Comparison of ENCODE assay signal across 9 cellular contexts in the genomic region with DNA sequence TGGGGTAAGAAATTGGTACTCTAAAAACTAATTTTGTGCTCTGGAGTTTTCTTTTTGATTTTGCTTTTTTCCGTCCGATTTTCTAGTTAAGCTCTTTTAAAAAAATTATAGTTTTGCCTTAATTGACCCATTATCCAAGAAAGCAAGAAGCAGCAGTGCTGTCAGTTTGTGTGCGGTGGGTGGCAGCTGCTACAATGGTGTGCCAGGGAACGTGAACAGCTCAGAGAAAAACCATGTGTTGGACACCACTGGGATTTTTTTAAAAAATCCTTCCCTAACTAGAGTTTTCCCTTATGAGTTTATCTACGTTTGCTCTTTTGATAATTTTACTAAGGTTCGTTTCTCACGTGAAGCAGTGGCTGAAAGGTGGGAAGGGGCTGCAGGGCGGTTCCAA. TPM values are rescaled to one million over a fixed set of nuclear protein-coding genes. Genes with fewer than 3 reads are reported as not detected.
DNase-seq lines count a peak whose midpoint lies in the region; ATAC-seq, FAIRE-seq and TF ChIP-seq lines count a peak whose summit lies in the region.
"Had no signal": no experiment of that assay in that cellular context is flagged by ENCODE, and none has a peak within 500 bp of the region (broad histone marks: within the 10 kb centered on the region; RNA-seq: fewer than 3 reads in every experiment).

No MANE protein-coding gene starts in this region.

- POLR2A ChIA-PET in GM12878 (lab: Charles Lee): interaction anchor here (1.3 to 10.1 kb wide), 4 partner anchors 11 to 65 kb away, joined by 6 to 265 read pairs (median 130); no protein-coding TSS in a partner anchor

- no peak for TF ChIP-seq RAD21 in GM12878 (IDR thresholded peaks at IDR 0.05; ENCODE audit: insufficient read depth, low read depth, low read length)

- H2BK5ac ChIP-seq in neuronal stem cell (ENCODE audit: low read length): no peak overlapping the region

- H3K18ac ChIP-seq in neuronal stem cell (ENCODE audit: low read length): no peak overlapping the region

- ATAC-seq in GM12878 (no peak), psoas muscle (no peak), HG02870 (IDR thresholded peaks at IDR 0.05; ENCODE audit: unreplicated experiment) (no peak)

- TF ChIP-seq CTCF in GM06990 (IDR thresholded peaks at IDR 0.05; ENCODE audit: insufficient read depth, low read length, poor library complexity, severe bottlenecking) (no peak), Loucy (conservative IDR thresholded peaks at IDR 0.05; ENCODE audit: low read length) (no peak), GM12878 (IDR thresholded peaks at IDR 0.05 in 2 of 3, conservative IDR thresholded peaks at IDR 0.05 in 1 of 3; ENCODE audit: control insufficient read depth in 2 of 3, extremely low read depth in 1 of 3, insufficient read depth in 1 of 3, low read depth in 3 of 3, low read length in 3 of 3) (no peak), psoas muscle (IDR thresholded peaks at IDR 0.05) (no peak)

- H2BK15ac ChIP-seq in neuronal stem cell (ENCODE audit: low read length): no peak overlapping the region

- in situ Hi-C loops in GM12878 (cut with MboI): no loop called here

- H3K79me1 ChIP-seq in neuronal stem cell (ENCODE audit: low read depth, low read length): no peaks in the 10 kb centered on the region

- BruUV-seq in GM12878 (replicated peaks; lab: Mats Ljungman, UMichigan): TSS peak; percentile 88

- no peak overlapping the region for H3K23ac ChIP-seq in neuronal stem cell (ENCODE audit: low read depth, low read length, poor library complexity)

- CTCF ChIA-PET in GM12878 (lab: Yijun Ruan, JAX): interaction anchor here (0.9 to 9.8 kb wide), 5 partner anchors 8 to 140 kb away, joined by 4 to 411 read pairs (median 26); a partner anchor contains a TSS

- WGBS in GM12878 (ENCODE audit: insufficient coverage, insufficient replicate concordance, low lambda C conversion rate, missing lambda C conversion rate): 66% methylated on average over 8 of the region's 8 CpGs
- 53 to 64% (median 53%) methylated on average over 8 of the region's 8 CpGs for WGBS in psoas muscle, 3 donors
- WGBS in neuronal stem cell (ENCODE audit: extremely low coverage in 2 of 2, insufficient read length in 2 of 2, insufficient replicate concordance in 1 of 2), 2 donors: no CpG with 5 or more reads among the region's 8 CpGs

- no peak overlapping the region for H2BK12ac ChIP-seq in neuronal stem cell (ENCODE audit: low read length)

- H3K9ac ChIP-seq in Loucy (ENCODE audit: low read depth, low read length, poor library complexity, severe bottlenecking) (peak overlapping the region; percentile 59), GM12878 (ENCODE audit: control insufficient read depth, insufficient read depth, low read length) (peak overlapping the region; percentile 85), neuronal stem cell (ENCODE audit: low read depth, low read length, poor library complexity) (no peak overlapping the region)

- H2BK120ac ChIP-seq in neuronal stem cell (ENCODE audit: low read depth, low read length): no peak overlapping the region

- no peaks in the 10 kb centered on the region for H3K9me3 ChIP-seq in Loucy (ENCODE audit: insufficient read depth, low read depth, low read length)
- no peaks in the 10 kb centered on the region for H3K9me3 ChIP-seq in GM12878 (replicated peaks; ENCODE audit: control insufficient read depth, insufficient read depth, low read length)
- H3K9me3 ChIP-seq in psoas muscle: no peaks in the 10 kb centered on the region
- no peaks in the 10 kb centered on the region for H3K9me3 ChIP-seq in neuronal stem cell (replicated peaks in 1 of 2; ENCODE audit: control insufficient read depth in 2 of 2, insufficient read depth in 1 of 2, low read depth in 1 of 2, low read length in 2 of 2)

- no peak overlapping the region for H4K8ac ChIP-seq in neuronal stem cell (ENCODE audit: low read depth, low read length)

- no peaks in the 10 kb centered on the region for H3K27me3 ChIP-seq in GM06990 (replicated peaks; ENCODE audit: control insufficient read depth, insufficient read depth, low read length)
- H3K27me3 ChIP-seq in Loucy (ENCODE audit: insufficient read depth, low read length, poor library complexity, severe bottlenecking): no peaks in the 10 kb centered on the region
- H3K27me3 ChIP-seq in GM12878 (replicated peaks in 1 of 2; ENCODE audit: control insufficient read depth in 2 of 2, insufficient read depth in 2 of 2, low read length in 1 of 2): no peaks in the 10 kb centered on the region
- no peaks in the 10 kb centered on the region for H3K27me3 ChIP-seq in psoas muscle (ENCODE audit: insufficient read depth in 3 of 3, low read length in 2 of 3)
- H3K27me3 ChIP-seq in neuronal stem cell (ENCODE audit: control insufficient read depth in 3 of 3, insufficient read depth in 3 of 3, low read depth in 1 of 3, low read length in 3 of 3): peaks cover 0 to 30% (median under 1%) of the 10 kb centered on the region in 3 experiments

- peaks cover 7% of the 10 kb centered on the region; the same call in 1 of the 2 replicates for H3K36me3 ChIP-seq in GM06990 (ENCODE audit: control insufficient read depth, insufficient read depth, low read length)
- no peaks in the 10 kb centered on the region for H3K36me3 ChIP-seq in Loucy (ENCODE audit: insufficient read depth, low read length)
- peaks cover 4 to 17% of the 10 kb centered on the region in 2 experiments; a peak in 3 of 4 replicates for H3K36me3 ChIP-seq in GM12878 (ENCODE audit: control insufficient read depth in 2 of 2, insufficient read depth in 2 of 2, low read length in 1 of 2)
- no peaks in the 10 kb centered on the region for H3K36me3 ChIP-seq in psoas muscle (ENCODE audit: insufficient read depth in 1 of 2, low read depth in 1 of 2)
- H3K36me3 ChIP-seq in neuronal stem cell (replicated peaks in 1 of 2; ENCODE audit: control insufficient read depth in 2 of 2, insufficient read depth in 2 of 2, low read length in 2 of 2): no peaks in the 10 kb centered on the region

- H3K14ac ChIP-seq in neuronal stem cell (ENCODE audit: low read length): no peak overlapping the region

- peak overlapping the region; percentile 92 for H3K27ac ChIP-seq in GM12878 (ENCODE audit: control insufficient read depth, insufficient read depth)
- H3K27ac ChIP-seq in psoas muscle: no peak overlapping the region
- no peak overlapping the region for H3K27ac ChIP-seq in neuronal stem cell (replicated peaks; ENCODE audit: low read length)

- peak overlapping the region; percentile 59 for H3K4me3 ChIP-seq in GM06990 (replicated peaks; ENCODE audit: low read depth, low read length)
- H3K4me3 ChIP-seq in Loucy (ENCODE audit: low read length, poor library complexity, severe bottlenecking): peak overlapping the region; percentile 67
- H3K4me3 ChIP-seq in GM12878: peak overlapping the region; percentile 76
- H3K4me3 ChIP-seq in psoas muscle: peak overlapping the region; percentile 37
- no peak overlapping the region for H3K4me3 ChIP-seq in neuronal stem cell (ENCODE audit: low read length in 2 of 2)

- H2AK5ac ChIP-seq in neuronal stem cell (ENCODE audit: low read depth, low read length): no peak overlapping the region

- H4K91ac ChIP-seq in neuronal stem cell (ENCODE audit: low read depth, low read length, poor library complexity): no peak overlapping the region

- H3K4me1 ChIP-seq in Loucy (ENCODE audit: insufficient read depth, low read length, poor library complexity, severe bottlenecking): peaks cover 40% of the 10 kb centered on the region
- peaks cover 27% of the 10 kb centered on the region for H3K4me1 ChIP-seq in GM12878 (ENCODE audit: control insufficient read depth, insufficient read depth, low read length)
- H3K4me1 ChIP-seq in psoas muscle: peaks cover 10% of the 10 kb centered on the region
- H3K4me1 ChIP-seq in neuronal stem cell (ENCODE audit: control insufficient read depth in 2 of 2, insufficient read depth in 1 of 2, low read depth in 1 of 2, low read length in 2 of 2): peaks cover 0 to 2% of the 10 kb centered on the region in 2 donors

- no peaks in the 10 kb centered on the region for H3K79me2 ChIP-seq in Loucy (ENCODE audit: insufficient read depth, low read length)
- peaks cover 99% of the 10 kb centered on the region for H3K79me2 ChIP-seq in GM12878 (ENCODE audit: control insufficient read depth, insufficient read depth, low read length)

- no peak overlapping the region for H3K4ac ChIP-seq in neuronal stem cell (ENCODE audit: low read length)

- H3K4me2 ChIP-seq in Loucy (ENCODE audit: low read depth, low read length, poor library complexity, severe bottlenecking): peak overlapping the region; percentile 72
- H3K4me2 ChIP-seq in GM12878 (ENCODE audit: control insufficient read depth, insufficient read depth): peak overlapping the region; percentile 92
- no peak overlapping the region for H3K4me2 ChIP-seq in neuronal stem cell (ENCODE audit: insufficient read depth, low read length, poor library complexity, severe bottlenecking)

- SMC1A ChIA-PET in GM12878 (lab: Charles Lee; ENCODE audit: uncharacterized antibody, unreplicated experiment): interaction anchor here (1.1 to 13.3 kb wide), 5 partner anchors 10 to 140 kb away, joined by 4 to 446 read pairs (median 227); no protein-coding TSS in a partner anchor

- RAD21 ChIA-PET in GM12878 (lab: Charles Lee; ENCODE audit: unreplicated experiment): interaction anchor here (1.0 to 12.6 kb wide), 4 partner anchors 8 to 67 kb away, joined by 14 to 405 read pairs (median 316); a partner anchor contains a TSS

- FAIRE-seq in GM12878 (lab: Jason Lieb, UNC): no peak
- FAIRE-seq: endometrium had no signal

- DNase-seq in GM06990 (ENCODE audit: extremely low read depth, insufficient read length) (no peak), GM12878 (ENCODE audit: low read depth, low spot score) (no peak), psoas muscle (no peak), neuronal stem cell (ENCODE audit: low spot score) (no peak), SIG-M5 treated with dmso at 0.1 percent for 504 hours (lab: John Stamatoyannopoulos, UW; ENCODE audit: unreplicated experiment) (no peak)
- DNase-seq: stimulated activated naive CD4-positive, alpha-beta T cell had no signal

- H4K20me1 ChIP-seq in Loucy (ENCODE audit: insufficient read depth, low read length, poor library complexity, severe bottlenecking): no peaks in the 10 kb centered on the region
- H4K20me1 ChIP-seq in GM12878 (ENCODE audit: control insufficient read depth, insufficient read depth): no peaks in the 10 kb centered on the region

- H2AFZ ChIP-seq in Loucy (ENCODE audit: low read length) (peak overlapping the region; percentile 83), GM12878 (ENCODE audit: control insufficient read depth, low read depth, low read length) (no peak overlapping the region), neuronal stem cell (ENCODE audit: low read length) (no peak overlapping the region)

- no peak for TF ChIP-seq EP300 in GM12878 (IDR thresholded peaks at IDR 0.05; ENCODE audit: borderline replicate concordance in 1 of 2, control insufficient read depth in 1 of 2, low read depth in 2 of 2, low read length in 2 of 2)

- H3F3A ChIP-seq in Loucy (ENCODE audit: low read depth): no peaks in the 10 kb centered on the region; the same call in 1 of the 2 replicates

- intact Hi-C loops in GM12878 (cut with micrococcal nuclease; ENCODE audit: unreplicated experiment) (no loop called here), psoas muscle (cut with DNase I) (no loop called here)

- no peaks in the 10 kb centered on the region for H3K9me2 ChIP-seq in Loucy (replicated peaks; ENCODE audit: low read depth, low read length)

- TF ChIP-seq POLR2A in GM12878 (IDR thresholded peaks at IDR 0.05; ENCODE audit: low read depth, low read length): 0 out of 2 replicates have a peak, but pooled peaks have one; percentile 2

RNA-seq across cellular contexts. Expression of a gene that starts 8.0 kb away (rescaled TPM):
- 212 and 228 TPM in 2 replicates for total RNA-seq in GM12878 (2013; cell fraction: nucleolus; rRNA removed)
- 28.9 and 33.4 TPM in 2 replicates for total RNA-seq in GM12878 (2014; rRNA removed)
- 31.4 and 32.6 TPM in 2 replicates for total RNA-seq in GM12878 (2014; rRNA removed; fragmentation: Illumina TruSeq; extraction: Trizol)
- total RNA-seq in GM12878 (2021): 31.6 TPM in 2 replicates
- polyA plus RNA-seq in GM12878 (2011; ENCODE audit: low read depth): 33.8 TPM
- polyA plus RNA-seq in GM12878 (2011; rRNA removed): 34.3 and 46.0 TPM in 2 replicates
- polyA plus RNA-seq in GM12878 (2011; cell fraction: cytosol; rRNA removed): 15.7 and 17.7 TPM in 2 replicates
- polyA plus RNA-seq in GM12878 (2011; cell fraction: nucleus; rRNA removed): 23.9 and 28.8 TPM in 2 replicates
- polyA plus RNA-seq in GM12878 (2012): 20.4 and 35.3 TPM in 2 replicates
- polyA plus RNA-seq in GM12878 (2014; fragmentation: Illumina TruSeq; extraction: Trizol): 30.9 and 39.1 TPM in 2 replicates
- 10 to 100 TPM in 1 of 2 experiments, 1 to 10 TPM in 1; 5.4 to 11.1 TPM for polyA plus RNA-seq in GM12878 (2014; fragmentation: Nextera tagmentation; extraction: Ambion mirVana)
- 17.5 and 18.2 TPM in 2 replicates for polyA plus RNA-seq in GM12878 (2014; rRNA removed)
- 10 to 100 TPM in 1 of 2 experiments, 1 to 10 TPM in 1; 8.3 to 23.9 TPM for polyA plus RNA-seq in GM12878 (2016; fragmentation: Nextera tagmentation; extraction: Ambion mirVana)
- polyA minus RNA-seq in GM12878 (2011; rRNA and poly(A)+ RNA removed): 49.0 and 54.4 TPM in 2 replicates
- polyA minus RNA-seq in GM12878 (2011; cell fraction: cytosol; rRNA and poly(A)+ RNA removed): 16.2 and 17.7 TPM in 2 replicates
- polyA minus RNA-seq in GM12878 (2011; cell fraction: nucleus; rRNA and poly(A)+ RNA removed): 40.9 and 59.3 TPM in 2 replicates
- 1 to 10 TPM; 2.2 to 8.3 (median 7.0) TPM for total RNA-seq in psoas muscle
- 1 to 10 TPM in 2 of 3 donors, under 1 TPM in 1; 0.91 to 3.8 (median 2.0) TPM for polyA plus RNA-seq in psoas muscle
- 0.06 TPM for polyA plus RNA-seq in neuronal stem cell (2013, experiment 1 of 2)
- polyA plus RNA-seq in neuronal stem cell (2013, experiment 2 of 2): 0.04 TPM

RNA-seq across cellular contexts. Expression of a gene that starts 38.1 kb away (rescaled TPM):
- 10.3 and 11.1 TPM in 2 replicates for total RNA-seq in GM12878 (2013; cell fraction: nucleolus; rRNA removed)
- total RNA-seq in GM12878 (2014; rRNA removed) (11.0 and 12.4 TPM in 2 replicates), GM12878 (2014; rRNA removed; fragmentation: Illumina TruSeq; extraction: Trizol) (6.8 and 7.6 TPM in 2 replicates), GM12878 (2021) (5.9 and 6.7 TPM in 2 replicates), psoas muscle (1 to 10 TPM; 3.7 to 9.8 (median 5.2) TPM)
- 3.9 TPM for polyA plus RNA-seq in GM12878 (2011; ENCODE audit: low read depth)
- polyA plus RNA-seq in GM12878 (2011; rRNA removed) (11.6 and 14.8 TPM in 2 replicates), GM12878 (2014; fragmentation: Illumina TruSeq; extraction: Trizol) (6.1 and 7.7 TPM in 2 replicates), GM12878 (2014; fragmentation: Nextera tagmentation; extraction: Ambion mirVana) (1 to 10 TPM in 1 of 2 experiments, under 1 TPM in 1; 0.58 to 2.7 TPM), GM12878 (2014; rRNA removed) (10.9 and 12.4 TPM in 2 replicates), GM12878 (2016; fragmentation: Nextera tagmentation; extraction: Ambion mirVana) (10 to 100 TPM; 10.9 to 12.3 TPM), psoas muscle (1 to 10 TPM; 2.2 to 3.6 (median 2.2) TPM)
- 8.9 and 9.0 TPM in 2 replicates for polyA plus RNA-seq in GM12878 (2011; cell fraction: cytosol; rRNA removed)
- 5.6 and 6.5 TPM in 2 replicates for polyA plus RNA-seq in GM12878 (2011; cell fraction: nucleus; rRNA removed)
- 4.4 and 5.8 TPM in 2 replicates for polyA plus RNA-seq in GM12878 (2012)
- polyA minus RNA-seq in GM12878 (2011; rRNA and poly(A)+ RNA removed): 6.7 and 7.0 TPM in 2 replicates
- polyA minus RNA-seq in GM12878 (2011; cell fraction: cytosol; rRNA and poly(A)+ RNA removed): 2.9 and 3.5 TPM in 2 replicates
- 5.9 and 11.9 TPM in 2 replicates for polyA minus RNA-seq in GM12878 (2011; cell fraction: nucleus; rRNA and poly(A)+ RNA removed)
- 5.1 TPM for polyA plus RNA-seq in neuronal stem cell (2013, experiment 1 of 2)
- polyA plus RNA-seq in neuronal stem cell (2013, experiment 2 of 2): 5.2 TPM

Comparison
In these comparisons a context has a peak if more than half of its experiments do, and no peak if none do; other contexts are left out.
1. H3K4me3 ChIP-seq: peak in GM06990 (single experiment), Loucy (single experiment), GM12878 (single experiment) and psoas muscle (single experiment); none in neuronal stem cell (0 of 2).